ENCODE assay signal across 1 cellular context in the genomic region with DNA sequence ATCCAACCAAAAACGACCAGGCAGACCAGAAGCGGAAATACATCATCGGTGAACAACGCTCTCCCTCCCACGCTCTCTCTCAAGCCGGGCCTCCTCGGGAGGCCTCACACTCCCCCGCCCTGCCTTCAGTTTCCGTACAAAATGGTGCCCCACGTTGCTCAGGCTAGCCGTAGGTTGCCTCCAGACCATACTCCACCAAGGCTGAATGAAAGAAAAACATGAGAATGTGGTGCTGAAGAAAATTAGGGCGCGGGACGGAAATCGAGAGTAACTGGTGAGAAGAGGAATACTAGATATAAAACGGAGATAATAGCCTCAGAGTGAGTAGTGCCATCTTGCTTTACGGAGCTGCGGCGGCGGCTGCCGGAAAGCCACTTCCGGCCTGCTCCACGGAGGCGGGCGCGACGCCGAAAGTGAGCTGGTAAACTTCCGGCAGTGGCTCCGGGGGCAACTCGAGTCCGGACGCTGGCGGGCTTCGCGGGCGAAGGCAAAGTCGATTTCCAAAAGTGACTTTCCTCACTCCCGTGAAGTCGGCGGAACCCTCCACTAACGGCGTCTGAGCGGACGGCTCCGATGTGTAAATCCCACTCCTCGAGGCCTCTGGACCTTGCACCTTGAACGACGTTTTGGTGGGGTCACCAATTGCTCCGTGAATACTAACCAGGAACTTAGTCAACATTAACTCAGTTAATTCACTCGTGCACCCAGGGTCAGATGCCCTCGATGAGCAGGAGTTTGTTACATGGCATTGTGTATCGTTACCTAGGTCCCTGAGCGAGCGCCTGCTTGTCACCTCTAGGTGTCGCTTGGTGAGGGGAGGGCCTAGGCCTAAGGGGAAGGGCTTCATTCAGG.
TF ChIP-seq lines count a peak whose summit lies in the region.

A gene (minus strand): TSS at position 7 of the 852 bp plus-strand sequence. CDS start 980 bp downstream, outside the sequence.

TF ChIP-seq in HepG2, 621 proteins besides CTCF, POLR2A, EP300 and RAD21 (continued from another document and continues in another):
- TF ChIP-seq, protein P1, sequence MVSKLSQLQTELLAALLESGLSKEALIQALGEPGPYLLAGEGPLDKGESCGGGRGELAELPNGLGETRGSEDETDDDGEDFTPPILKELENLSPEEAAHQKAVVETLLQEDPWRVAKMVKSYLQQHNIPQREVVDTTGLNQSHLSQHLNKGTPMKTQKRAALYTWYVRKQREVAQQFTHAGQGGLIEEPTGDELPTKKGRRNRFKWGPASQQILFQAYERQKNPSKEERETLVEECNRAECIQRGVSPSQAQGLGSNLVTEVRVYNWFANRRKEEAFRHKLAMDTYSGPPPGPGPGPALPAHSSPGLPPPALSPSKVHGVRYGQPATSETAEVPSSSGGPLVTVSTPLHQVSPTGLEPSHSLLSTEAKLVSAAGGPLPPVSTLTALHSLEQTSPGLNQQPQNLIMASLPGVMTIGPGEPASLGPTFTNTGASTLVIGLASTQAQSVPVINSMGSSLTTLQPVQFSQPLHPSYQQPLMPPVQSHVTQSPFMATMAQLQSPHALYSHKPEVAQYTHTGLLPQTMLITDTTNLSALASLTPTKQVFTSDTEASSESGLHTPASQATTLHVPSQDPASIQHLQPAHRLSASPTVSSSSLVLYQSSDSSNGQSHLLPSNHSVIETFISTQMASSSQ (IDR thresholded peaks at IDR 0.05; ENCODE audit: low read depth) = no peak
- TF ChIP-seq, protein P1 (CRISPR knock-in tag; IDR thresholded peaks at IDR 0.05; ENCODE audit: borderline replicate concordance) = peak; percentile 17; the same call in 1 of the 2 replicates
- TF ChIP-seq SIN3B (IDR thresholded peaks at IDR 0.05; ENCODE audit: low read length) = no peak; the same call in 1 of the 2 replicates
- 0 out of 2 replicates have a peak, but pooled peaks have one; percentile 3 for TF ChIP-seq ZNF567 (CRISPR knock-in tag; IDR thresholded peaks at IDR 0.05; ENCODE audit: borderline replicate concordance)
- TF ChIP-seq ZNF792 (CRISPR knock-in tag; IDR thresholded peaks at IDR 0.05) = peak; percentile 3; the same call in 1 of the 2 replicates
- TF ChIP-seq ZNF124 (CRISPR knock-in tag; IDR thresholded peaks at IDR 0.05) = 0 out of 2 replicates have a peak, but pooled peaks have one; percentile 29
- TF ChIP-seq ZNF451 (CRISPR knock-in tag; IDR thresholded peaks at IDR 0.05) = 0 out of 2 replicates have a peak, but pooled peaks have one; percentile 35
- TF ChIP-seq ZNF350 (CRISPR knock-in tag; IDR thresholded peaks at IDR 0.05; ENCODE audit: borderline replicate concordance, low read depth) = peak; percentile 92; the same call in 1 of the 2 replicates
- TF ChIP-seq ZNF839 (CRISPR knock-in tag; IDR thresholded peaks at IDR 0.05; ENCODE audit: borderline replicate concordance) = no peak
- TF ChIP-seq ZNF629 (CRISPR knock-in tag; conservative IDR thresholded peaks at IDR 0.05) = peak; percentile 25; the same call in 1 of the 2 replicates
- no peak for TF ChIP-seq CENPX (CRISPR knock-in tag; IDR thresholded peaks at IDR 0.05)
- 0 out of 2 replicates have a peak, but pooled peaks have one; percentile 61 for TF ChIP-seq ZNF367 (CRISPR knock-in tag; IDR thresholded peaks at IDR 0.05; ENCODE audit: borderline replicate concordance)
- peak; percentile 85 for TF ChIP-seq NR2C2 (CRISPR knock-in tag; IDR thresholded peaks at IDR 0.05; ENCODE audit: borderline replicate concordance)
- TF ChIP-seq, protein P2, sequence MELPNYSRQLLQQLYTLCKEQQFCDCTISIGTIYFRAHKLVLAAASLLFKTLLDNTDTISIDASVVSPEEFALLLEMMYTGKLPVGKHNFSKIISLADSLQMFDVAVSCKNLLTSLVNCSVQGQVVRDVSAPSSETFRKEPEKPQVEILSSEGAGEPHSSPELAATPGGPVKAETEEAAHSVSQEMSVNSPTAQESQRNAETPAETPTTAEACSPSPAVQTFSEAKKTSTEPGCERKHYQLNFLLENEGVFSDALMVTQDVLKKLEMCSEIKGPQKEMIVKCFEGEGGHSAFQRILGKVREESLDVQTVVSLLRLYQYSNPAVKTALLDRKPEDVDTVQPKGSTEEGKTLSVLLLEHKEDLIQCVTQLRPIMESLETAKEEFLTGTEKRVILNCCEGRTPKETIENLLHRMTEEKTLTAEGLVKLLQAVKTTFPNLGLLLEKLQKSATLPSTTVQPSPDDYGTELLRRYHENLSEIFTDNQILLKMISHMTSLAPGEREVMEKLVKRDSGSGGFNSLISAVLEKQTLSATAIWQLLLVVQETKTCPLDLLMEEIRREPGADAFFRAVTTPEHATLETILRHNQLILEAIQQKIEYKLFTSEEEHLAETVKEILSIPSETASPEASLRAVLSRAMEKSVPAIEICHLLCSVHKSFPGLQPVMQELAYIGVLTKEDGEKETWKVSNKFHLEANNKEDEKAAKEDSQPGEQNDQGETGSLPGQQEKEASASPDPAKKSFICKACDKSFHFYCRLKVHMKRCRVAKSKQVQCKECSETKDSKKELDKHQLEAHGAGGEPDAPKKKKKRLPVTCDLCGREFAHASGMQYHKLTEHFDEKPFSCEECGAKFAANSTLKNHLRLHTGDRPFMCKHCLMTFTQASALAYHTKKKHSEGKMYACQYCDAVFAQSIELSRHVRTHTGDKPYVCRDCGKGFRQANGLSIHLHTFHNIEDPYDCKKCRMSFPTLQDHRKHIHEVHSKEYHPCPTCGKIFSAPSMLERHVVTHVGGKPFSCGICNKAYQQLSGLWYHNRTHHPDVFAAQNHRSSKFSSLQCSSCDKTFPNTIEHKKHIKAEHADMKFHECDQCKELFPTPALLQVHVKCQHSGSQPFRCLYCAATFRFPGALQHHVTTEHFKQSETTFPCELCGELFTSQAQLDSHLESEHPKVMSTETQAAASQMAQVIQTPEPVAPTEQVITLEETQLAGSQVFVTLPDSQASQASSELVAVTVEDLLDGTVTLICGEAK (IDR thresholded peaks at IDR 0.05) = peak; percentile 58; the same call in 1 of the 2 replicates
- TF ChIP-seq, protein P2 (CRISPR knock-in tag; IDR thresholded peaks at IDR 0.05) = no peak; the same call in 1 of the 2 replicates
- TF ChIP-seq, protein P3, sequence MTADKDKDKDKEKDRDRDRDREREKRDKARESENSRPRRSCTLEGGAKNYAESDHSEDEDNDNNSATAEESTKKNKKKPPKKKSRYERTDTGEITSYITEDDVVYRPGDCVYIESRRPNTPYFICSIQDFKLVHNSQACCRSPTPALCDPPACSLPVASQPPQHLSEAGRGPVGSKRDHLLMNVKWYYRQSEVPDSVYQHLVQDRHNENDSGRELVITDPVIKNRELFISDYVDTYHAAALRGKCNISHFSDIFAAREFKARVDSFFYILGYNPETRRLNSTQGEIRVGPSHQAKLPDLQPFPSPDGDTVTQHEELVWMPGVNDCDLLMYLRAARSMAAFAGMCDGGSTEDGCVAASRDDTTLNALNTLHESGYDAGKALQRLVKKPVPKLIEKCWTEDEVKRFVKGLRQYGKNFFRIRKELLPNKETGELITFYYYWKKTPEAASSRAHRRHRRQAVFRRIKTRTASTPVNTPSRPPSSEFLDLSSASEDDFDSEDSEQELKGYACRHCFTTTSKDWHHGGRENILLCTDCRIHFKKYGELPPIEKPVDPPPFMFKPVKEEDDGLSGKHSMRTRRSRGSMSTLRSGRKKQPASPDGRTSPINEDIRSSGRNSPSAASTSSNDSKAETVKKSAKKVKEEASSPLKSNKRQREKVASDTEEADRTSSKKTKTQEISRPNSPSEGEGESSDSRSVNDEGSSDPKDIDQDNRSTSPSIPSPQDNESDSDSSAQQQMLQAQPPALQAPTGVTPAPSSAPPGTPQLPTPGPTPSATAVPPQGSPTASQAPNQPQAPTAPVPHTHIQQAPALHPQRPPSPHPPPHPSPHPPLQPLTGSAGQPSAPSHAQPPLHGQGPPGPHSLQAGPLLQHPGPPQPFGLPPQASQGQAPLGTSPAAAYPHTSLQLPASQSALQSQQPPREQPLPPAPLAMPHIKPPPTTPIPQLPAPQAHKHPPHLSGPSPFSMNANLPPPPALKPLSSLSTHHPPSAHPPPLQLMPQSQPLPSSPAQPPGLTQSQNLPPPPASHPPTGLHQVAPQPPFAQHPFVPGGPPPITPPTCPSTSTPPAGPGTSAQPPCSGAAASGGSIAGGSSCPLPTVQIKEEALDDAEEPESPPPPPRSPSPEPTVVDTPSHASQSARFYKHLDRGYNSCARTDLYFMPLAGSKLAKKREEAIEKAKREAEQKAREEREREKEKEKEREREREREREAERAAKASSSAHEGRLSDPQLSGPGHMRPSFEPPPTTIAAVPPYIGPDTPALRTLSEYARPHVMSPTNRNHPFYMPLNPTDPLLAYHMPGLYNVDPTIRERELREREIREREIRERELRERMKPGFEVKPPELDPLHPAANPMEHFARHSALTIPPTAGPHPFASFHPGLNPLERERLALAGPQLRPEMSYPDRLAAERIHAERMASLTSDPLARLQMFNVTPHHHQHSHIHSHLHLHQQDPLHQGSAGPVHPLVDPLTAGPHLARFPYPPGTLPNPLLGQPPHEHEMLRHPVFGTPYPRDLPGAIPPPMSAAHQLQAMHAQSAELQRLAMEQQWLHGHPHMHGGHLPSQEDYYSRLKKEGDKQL (CRISPR knock-in tag; IDR thresholded peaks at IDR 0.05; ENCODE audit: low read depth) = peak; percentile 22; the same call in 1 of the 2 replicates
- peak; percentile 67; the same call in 1 of the 2 replicates for TF ChIP-seq ZNF331 (CRISPR knock-in tag; IDR thresholded peaks at IDR 0.05)
- TF ChIP-seq MEIS2 (CRISPR knock-in tag; IDR thresholded peaks at IDR 0.05) = no peak
- 0 out of 2 replicates have a peak, but pooled peaks have one; percentile 23 for TF ChIP-seq DPF2 (CRISPR knock-in tag; IDR thresholded peaks at IDR 0.05; ENCODE audit: borderline replicate concordance, low read depth)
- no peak for TF ChIP-seq SCMH1 (CRISPR knock-in tag; IDR thresholded peaks at IDR 0.05; ENCODE audit: borderline replicate concordance)
- TF ChIP-seq, protein P4, sequence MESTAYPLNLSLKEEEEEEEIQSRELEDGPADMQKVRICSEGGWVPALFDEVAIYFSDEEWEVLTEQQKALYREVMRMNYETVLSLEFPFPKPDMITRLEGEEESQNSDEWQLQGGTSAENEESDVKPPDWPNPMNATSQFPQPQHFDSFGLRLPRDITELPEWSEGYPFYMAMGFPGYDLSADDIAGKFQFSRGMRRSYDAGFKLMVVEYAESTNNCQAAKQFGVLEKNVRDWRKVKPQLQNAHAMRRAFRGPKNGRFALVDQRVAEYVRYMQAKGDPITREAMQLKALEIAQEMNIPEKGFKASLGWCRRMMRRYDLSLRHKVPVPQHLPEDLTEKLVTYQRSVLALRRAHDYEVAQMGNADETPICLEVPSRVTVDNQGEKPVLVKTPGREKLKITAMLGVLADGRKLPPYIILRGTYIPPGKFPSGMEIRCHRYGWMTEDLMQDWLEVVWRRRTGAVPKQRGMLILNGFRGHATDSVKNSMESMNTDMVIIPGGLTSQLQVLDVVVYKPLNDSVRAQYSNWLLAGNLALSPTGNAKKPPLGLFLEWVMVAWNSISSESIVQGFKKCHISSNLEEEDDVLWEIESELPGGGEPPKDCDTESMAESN (CRISPR knock-in tag; conservative IDR thresholded peaks at IDR 0.05) = peak; percentile 31; the same call in 1 of the 2 replicates
- TF ChIP-seq CCDC6 (CRISPR knock-in tag; IDR thresholded peaks at IDR 0.05) = peak; percentile 62; the same call in 1 of the 2 replicates
- TF ChIP-seq ZNF775 (CRISPR knock-in tag; IDR thresholded peaks at IDR 0.05; ENCODE audit: borderline replicate concordance) = 0 out of 2 replicates have a peak, but pooled peaks have one; percentile 33
- TF ChIP-seq, protein P5, sequence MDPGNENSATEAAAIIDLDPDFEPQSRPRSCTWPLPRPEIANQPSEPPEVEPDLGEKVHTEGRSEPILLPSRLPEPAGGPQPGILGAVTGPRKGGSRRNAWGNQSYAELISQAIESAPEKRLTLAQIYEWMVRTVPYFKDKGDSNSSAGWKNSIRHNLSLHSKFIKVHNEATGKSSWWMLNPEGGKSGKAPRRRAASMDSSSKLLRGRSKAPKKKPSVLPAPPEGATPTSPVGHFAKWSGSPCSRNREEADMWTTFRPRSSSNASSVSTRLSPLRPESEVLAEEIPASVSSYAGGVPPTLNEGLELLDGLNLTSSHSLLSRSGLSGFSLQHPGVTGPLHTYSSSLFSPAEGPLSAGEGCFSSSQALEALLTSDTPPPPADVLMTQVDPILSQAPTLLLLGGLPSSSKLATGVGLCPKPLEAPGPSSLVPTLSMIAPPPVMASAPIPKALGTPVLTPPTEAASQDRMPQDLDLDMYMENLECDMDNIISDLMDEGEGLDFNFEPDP (CRISPR knock-in tag; conservative IDR thresholded peaks at IDR 0.05) = 0 out of 2 replicates have a peak, but pooled peaks have one; percentile 84
